ENCODE assay signal across 12 cellular contexts in the genomic region with DNA sequence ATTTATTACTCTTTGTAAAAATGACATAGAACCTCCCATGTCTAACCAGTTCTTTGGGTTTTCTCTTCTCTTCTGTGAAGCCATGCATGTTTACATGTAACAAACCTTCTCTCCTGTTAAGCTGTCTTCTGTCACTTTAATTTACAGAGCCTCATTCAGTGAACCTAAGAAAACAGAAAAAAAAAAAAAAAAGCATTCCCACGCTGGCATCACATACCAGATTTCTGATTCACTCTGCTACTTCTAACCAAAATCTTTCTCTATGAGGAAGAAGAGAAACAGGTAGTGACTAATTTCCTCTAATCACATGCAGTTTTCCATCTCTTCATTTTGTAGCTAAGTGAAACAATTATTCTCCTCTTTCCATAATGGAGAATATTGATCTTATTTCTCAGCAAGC.
DNase-seq lines count a peak whose midpoint lies in the region; ATAC-seq and TF ChIP-seq lines count a peak whose summit lies in the region.
"Had no signal": no experiment of that assay in that cellular context is flagged by ENCODE, and none has a peak within 500 bp of the region (broad histone marks: within the 10 kb centered on the region; RNA-seq: fewer than 3 reads in every experiment).

No MANE protein-coding gene starts in this region.

- DNase-seq in HS-27A (ENCODE audit: low read depth) (peak; percentile 23), adipocyte (ENCODE audit: low read depth) (peak; percentile 38), foreskin melanocyte (peak; percentile 26), smooth muscle cell (lab: John Stamatoyannopoulos, UW; ENCODE audit: unreplicated experiment) (no peak), DMS114 treated with DMSO at 0.1 percent for 48 hours (lab: John Stamatoyannopoulos, UW; ENCODE audit: unreplicated experiment) (no peak), NCI-H1930 (lab: John Stamatoyannopoulos, UW) (no peak)
- DNase-seq: DMS53, hypothalamus, NCI-H2081 treated with DMSO at 0.1 percent for 48 hours, Peyer's patch had no signal

- H3K4me1 ChIP-seq in adipocyte (ENCODE audit: control insufficient read depth, insufficient read depth, low read length) (peaks cover 7% of the 10 kb centered on the region), smooth muscle cell (ENCODE audit: low read depth) (peaks cover 15% of the 10 kb centered on the region)
- H3K4me1 ChIP-seq: Peyer's patch, vagina had no signal

- no peak for ATAC-seq in HG03175 (IDR thresholded peaks at IDR 0.05; ENCODE audit: unreplicated experiment)

- H3K4me2 ChIP-seq in smooth muscle cell: peak overlapping the region; percentile 74

- H4K20me1 ChIP-seq in smooth muscle cell (ENCODE audit: low read depth): no peaks in the 10 kb centered on the region

- H3K9me3 ChIP-seq in adipocyte (ENCODE audit: control insufficient read depth, low read length): no peaks in the 10 kb centered on the region
- no peaks in the 10 kb centered on the region for H3K9me3 ChIP-seq in smooth muscle cell (replicated peaks; ENCODE audit: low read depth)
- H3K9me3 ChIP-seq: Peyer's patch, vagina had no signal

- H3K36me3 ChIP-seq in adipocyte (ENCODE audit: control insufficient read depth, insufficient read depth, low read length, severe bottlenecking) (no peaks in the 10 kb centered on the region), smooth muscle cell (ENCODE audit: low read depth) (no peaks in the 10 kb centered on the region)
- H3K36me3 ChIP-seq: Peyer's patch, vagina had no signal

- H3F3A ChIP-seq in smooth muscle cell (ENCODE audit: low read depth): peaks cover 5% of the 10 kb centered on the region

- H3K79me2 ChIP-seq in smooth muscle cell (ENCODE audit: low read depth): no peaks in the 10 kb centered on the region

- peak overlapping the region; percentile 64 for H2AFZ ChIP-seq in smooth muscle cell (ENCODE audit: low read depth)

- H3K9ac ChIP-seq in adipocyte (ENCODE audit: low read length) (no peak overlapping the region), smooth muscle cell (ENCODE audit: low read depth) (no peak overlapping the region)

- no peak for TF ChIP-seq CTCF in smooth muscle cell (IDR thresholded peaks at IDR 0.05; ENCODE audit: borderline replicate concordance, insufficient read depth, poor library complexity, severe bottlenecking)

- no peak overlapping the region for H3K4me3 ChIP-seq in adipocyte (ENCODE audit: low read length)
- H3K4me3 ChIP-seq in smooth muscle cell: no peak overlapping the region
- H3K4me3 ChIP-seq: Peyer's patch, vagina had no signal

- peak overlapping the region; percentile 59 for H3K27ac ChIP-seq in smooth muscle cell (ENCODE audit: low read depth)
- H3K27ac ChIP-seq: Peyer's patch, vagina had no signal

- no peaks in the 10 kb centered on the region for H3K27me3 ChIP-seq in adipocyte (replicated peaks; ENCODE audit: control insufficient read depth, insufficient read depth, low read length)
- no peaks in the 10 kb centered on the region for H3K27me3 ChIP-seq in smooth muscle cell (ENCODE audit: low read depth)
- H3K27me3 ChIP-seq: Peyer's patch, vagina had no signal

- 0% methylated on average over 1 of the region's 1 CpG for WGBS in smooth muscle cell (ENCODE audit: low lambda C conversion rate)

Comparison
In these comparisons a context has a peak if more than half of its experiments do, and no peak if none do; other contexts are left out.
1. DNase-seq: peak in HS-27A (single experiment), adipocyte (single experiment) and foreskin melanocyte (single experiment); none in smooth muscle cell (single experiment), DMS114 treated with DMSO at 0.1 percent for 48 hours (single experiment) and NCI-H1930 (0 of 2).